ENCODE assay signal across 11 cellular contexts in the genomic region with DNA sequence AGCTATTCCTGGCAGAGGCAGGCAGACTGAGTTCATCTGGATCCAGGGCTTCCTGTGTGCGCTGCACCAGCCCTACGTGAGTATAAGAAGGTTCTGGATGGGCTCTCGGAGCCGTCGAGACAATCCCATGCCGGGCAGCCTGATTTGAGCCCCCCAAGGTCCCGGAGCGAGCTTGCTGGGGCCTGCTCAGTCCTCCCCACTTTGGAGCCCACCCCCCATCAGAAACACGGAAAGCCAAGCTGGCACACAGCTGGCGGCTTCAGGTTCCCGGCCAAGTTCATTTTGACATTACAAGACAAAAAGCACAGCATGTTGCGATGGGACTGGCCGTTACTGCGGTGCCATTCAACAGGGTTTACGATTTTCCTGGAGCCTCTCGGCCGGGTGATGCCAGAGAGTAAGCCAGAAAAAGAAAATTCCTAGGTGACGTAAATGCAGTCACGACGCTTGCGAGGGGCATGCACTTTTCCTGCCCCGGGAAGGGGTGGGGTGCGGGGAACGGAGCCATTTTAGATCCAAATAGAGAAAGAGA.
DNase-seq lines count a peak whose midpoint lies in the region; ATAC-seq and TF ChIP-seq lines count a peak whose summit lies in the region.
"Had no signal": no experiment of that assay in that cellular context is flagged by ENCODE, and none has a peak within 500 bp of the region (broad histone marks: within the 10 kb centered on the region; RNA-seq: fewer than 3 reads in every experiment).

No MANE protein-coding gene starts in this region.

- peak in 2 of 4 donors; percentile 44 to 88 for TF ChIP-seq EP300 in upper lobe of left lung (IDR thresholded peaks at IDR 0.05)

- peaks cover 0 to 4% (median 0%) of the 10 kb centered on the region in 11 donors for H3K9me3 Mint-ChIP-seq in naive thymus-derived CD4-positive, alpha-beta T cell
- H3K9me3 Mint-ChIP-seq: neural progenitor cell had no signal

- no peaks in the 10 kb centered on the region for H3K9me3 ChIP-seq in SJSA1 (replicated peaks)
- no peaks in the 10 kb centered on the region for H3K9me3 ChIP-seq in esophagus squamous epithelium
- no peaks in the 10 kb centered on the region for H3K9me3 ChIP-seq in mucosa of descending colon
- no peaks in the 10 kb centered on the region for H3K9me3 ChIP-seq in upper lobe of left lung
- no peaks in the 10 kb centered on the region for H3K9me3 ChIP-seq in naive thymus-derived CD4-positive, alpha-beta T cell (ENCODE audit: control insufficient read depth in 2 of 3, low read length in 3 of 3)

- ATAC-seq in mucosa of descending colon (peak; percentile 57), upper lobe of left lung (ENCODE audit: low FRiP score in 2 of 2) (peak in 1 of 2 donors; percentile 69)
- ATAC-seq in activated CD4-positive, CD25-positive, alpha-beta regulatory T cell treated with anti-CD3 and anti-CD28 coated beads, Interleukin-2, amount 50 U/mL, for 24 hours, result no peak
- no peak for ATAC-seq in naive thymus-derived CD4-positive, alpha-beta T cell

- WGBS in esophagus squamous epithelium, 2 donors, result 10 to 27% methylated on average over 14 to 16 of the region's 24 CpGs
- 25 to 29% methylated on average over 20 to 23 of the region's 24 CpGs for WGBS in upper lobe of left lung, 2 donors

- peak; percentile 82 to 83 for DNase-seq in SJSA1 (ENCODE audit: low read depth in 1 of 2, low spot score in 2 of 2)
- no peak for DNase-seq in esophagus squamous epithelium (lab: John Stamatoyannopoulos, UW)
- DNase-seq in mucosa of descending colon, result peak; percentile 44 to 66 (median 47)
- DNase-seq in upper lobe of left lung, result peak in 1 of 2 donors; percentile 37
- DNase-seq in naive thymus-derived CD4-positive, alpha-beta T cell, result no peak
- DNase-seq in T-helper 9 cell, result no peak
- DNase-seq: activated gamma-delta T cell, Kasumi-1 had no signal

- intact Hi-C loops in esophagus squamous epithelium (cut with DNase I) (loop anchor here (5.0 kb wide), 1 partner anchor 164 kb away; no protein-coding TSS in a partner anchor), mucosa of descending colon (cut with DNase I, micrococcal nuclease) (no loop called here)
- intact Hi-C loops in naive thymus-derived CD4-positive, alpha-beta T cell (cut with micrococcal nuclease), result no loop called here

- POLR2A ChIA-PET in naive thymus-derived CD4-positive, alpha-beta T cell (lab: Charles Lee), result no interaction called here

- H3K4me1 ChIP-seq in SJSA1 (replicated peaks), result peaks cover 50% of the 10 kb centered on the region
- peaks cover 4 to 23% (median 13%) of the 10 kb centered on the region in 3 donors for H3K4me1 ChIP-seq in esophagus squamous epithelium
- no peaks in the 10 kb centered on the region for H3K4me1 ChIP-seq in mucosa of descending colon (ENCODE audit: low read depth)
- peaks cover 0 to 26% (median 12%) of the 10 kb centered on the region in 4 donors for H3K4me1 ChIP-seq in upper lobe of left lung
- no peaks in the 10 kb centered on the region for H3K4me1 ChIP-seq in naive thymus-derived CD4-positive, alpha-beta T cell (ENCODE audit: control insufficient read depth in 2 of 2, insufficient read depth in 2 of 2, low read length in 2 of 2)

- H3K27me3 ChIP-seq in SJSA1 (replicated peaks), result no peaks in the 10 kb centered on the region
- peaks cover 0 to 61% (median 2%) of the 10 kb centered on the region in 4 donors for H3K27me3 ChIP-seq in esophagus squamous epithelium
- H3K27me3 ChIP-seq in upper lobe of left lung, result no peaks in the 10 kb centered on the region
- H3K27me3 ChIP-seq in naive thymus-derived CD4-positive, alpha-beta T cell (ENCODE audit: control insufficient read depth in 2 of 2, insufficient read depth in 2 of 2, low read length in 2 of 2), result no peaks in the 10 kb centered on the region

- CTCF ChIA-PET in naive thymus-derived CD4-positive, alpha-beta T cell (lab: Charles Lee), result interaction anchor here (1.0 kb wide), 1 partner anchor 175 kb away, joined by 4 read pairs; no protein-coding TSS in a partner anchor

- TF ChIP-seq CTCF in esophagus squamous epithelium (IDR thresholded peaks at IDR 0.05) (no peak), mucosa of descending colon (IDR thresholded peaks at IDR 0.05) (no peak), upper lobe of left lung (IDR thresholded peaks at IDR 0.05) (no peak)

- H3K4me3 ChIP-seq in SJSA1 (no peak overlapping the region), esophagus squamous epithelium (peak overlapping the region in 2 of 4 donors; percentile 8 to 47), mucosa of descending colon (no peak overlapping the region), upper lobe of left lung (peak overlapping the region in 2 of 4 donors; percentile 1 to 20)
- H3K4me3 ChIP-seq in naive thymus-derived CD4-positive, alpha-beta T cell (ENCODE audit: low read length), result no peak overlapping the region
- H3K4me3 ChIP-seq: neural progenitor cell had no signal

- no peak overlapping the region for H3K27ac Mint-ChIP-seq in naive thymus-derived CD4-positive, alpha-beta T cell
- H3K27ac Mint-ChIP-seq: neural progenitor cell had no signal

- no peaks in the 10 kb centered on the region for H3K36me3 ChIP-seq in SJSA1
- H3K36me3 ChIP-seq in esophagus squamous epithelium, result no peaks in the 10 kb centered on the region
- H3K36me3 ChIP-seq in mucosa of descending colon (ENCODE audit: low read depth), result no peaks in the 10 kb centered on the region
- H3K36me3 ChIP-seq in upper lobe of left lung, result no peaks in the 10 kb centered on the region
- H3K36me3 ChIP-seq in naive thymus-derived CD4-positive, alpha-beta T cell (ENCODE audit: control insufficient read depth in 2 of 3, insufficient read depth in 3 of 3, low read length in 3 of 3), result no peaks in the 10 kb centered on the region
- H3K36me3 ChIP-seq: neural progenitor cell had no signal

- peak overlapping the region; percentile 91 for H3K27ac ChIP-seq in SJSA1
- peak overlapping the region; percentile 74 to 95 (median 91) for H3K27ac ChIP-seq in esophagus squamous epithelium
- H3K27ac ChIP-seq in upper lobe of left lung, result peak overlapping the region; percentile 78 to 90 (median 86)
- H3K27ac ChIP-seq in naive thymus-derived CD4-positive, alpha-beta T cell (ENCODE audit: low read depth, low read length), result no peak overlapping the region
- H3K27ac ChIP-seq: epithelial cell of prostate, neural progenitor cell had no signal

- H3K27me3 Mint-ChIP-seq in naive thymus-derived CD4-positive, alpha-beta T cell, result peaks cover 32 to 82% (median 67%) of the 10 kb centered on the region in 5 donors

- no peak for TF ChIP-seq POLR2A in esophagus squamous epithelium (IDR thresholded peaks at IDR 0.05)
- no peak for TF ChIP-seq POLR2A in upper lobe of left lung (IDR thresholded peaks at IDR 0.05)

- H3K4me1 Mint-ChIP-seq in naive thymus-derived CD4-positive, alpha-beta T cell, result peaks cover 0 to 8% (median 0%) of the 10 kb centered on the region in 7 donors

- no peaks in the 10 kb centered on the region for H3K36me3 Mint-ChIP-seq in naive thymus-derived CD4-positive, alpha-beta T cell
- H3K36me3 Mint-ChIP-seq: neural progenitor cell had no signal

- no peak overlapping the region for H3K4me3 Mint-ChIP-seq in naive thymus-derived CD4-positive, alpha-beta T cell
- H3K4me3 Mint-ChIP-seq: neural progenitor cell had no signal

Comparison
In these comparisons a context has a peak if more than half of its experiments do, and no peak if none do; other contexts are left out.
1. DNase-seq: peak in SJSA1 (2 of 2) and mucosa of descending colon (3 of 3); none in esophagus squamous epithelium (single experiment), naive thymus-derived CD4-positive, alpha-beta T cell (0 of 9) and T-helper 9 cell (single experiment).